In the genomic region with DNA sequence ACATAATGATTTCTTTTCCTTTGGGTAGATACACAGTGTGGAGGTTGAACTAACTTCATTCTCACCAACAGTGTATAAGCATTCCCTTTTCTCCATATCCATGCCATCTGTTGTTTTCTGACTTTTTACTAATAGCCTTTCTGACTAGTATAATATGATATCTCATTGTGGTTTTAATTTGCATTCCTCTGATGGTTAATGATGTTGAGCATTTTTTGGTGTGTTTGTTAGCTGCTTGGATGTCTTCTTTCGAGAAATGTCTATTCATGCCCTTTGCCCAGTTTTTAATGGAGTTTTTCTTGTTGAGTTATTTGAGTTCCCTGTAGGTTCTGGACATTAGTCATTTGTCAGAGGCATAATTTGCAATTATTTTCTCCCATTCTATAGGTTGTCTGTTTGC, we compare ENCODE assay signal across 23 cellular contexts. TPM values are rescaled to one million over a fixed set of nuclear protein-coding genes. Genes with fewer than 3 reads are reported as not detected.
"Had no signal": no experiment of that assay in that cellular context is flagged by ENCODE, and none has a peak within 500 bp of the region (broad histone marks: within the 10 kb centered on the region; RNA-seq: fewer than 3 reads in every experiment).

No MANE protein-coding gene starts in this region.

- H3K4me3 ChIP-seq: breast epithelium, esophagus squamous epithelium, heart right ventricle, left lung, lower lobe of right lung, tibial nerve had no signal

- H3K36me3 ChIP-seq: breast epithelium, esophagus squamous epithelium, heart right ventricle, left lung, lower lobe of right lung, tibial nerve had no signal

- H3K9me3 ChIP-seq: breast epithelium, esophagus squamous epithelium, left lung, lower lobe of right lung had no signal

- DNase-seq: activated B cell treated with CpG ODN at 0.5 μM for 24 hours; activated CD4-positive, alpha-beta T cell treated with anti-CD3 and anti-CD28 coated beads, Interleukin-2, amount 50 U/mL, for 1 hour; activated CD8-positive, alpha-beta T cell treated with anti-CD3 and anti-CD28 coated beads for 36 hours; activated naive CD8-positive, alpha-beta T cell treated with anti-CD3 and anti-CD28 coated beads, Interleukin-2, amount 50 U/mL, for 24 hours; activated T-cell treated with anti-CD3 and anti-CD28 coated beads, Interleukin-2, amount 50 U/mL, for 4 hours; amygdala; central memory CD4-positive, alpha-beta T cell; esophagus squamous epithelium; foreskin keratinocyte; heart right ventricle; left lung; lower lobe of right lung; mesenchymal stem cell; right cardiac atrium; stimulated activated CD4-positive, alpha-beta T cell treated with anti-CD3 and anti-CD28 coated beads, Interleukin-2, amount 100 ng/mL, for 48 hours; stimulated activated naive CD4-positive, alpha-beta T cell treated with Interleukin-2 at 50 U/mL for 16 hours had no signal

- H3K4me1 ChIP-seq: breast epithelium, left lung, lower lobe of right lung, tibial nerve had no signal

- ATAC-seq: activated CD8-positive, alpha-beta T cell treated with anti-CD3 and anti-CD28 coated beads for 36 hours; activated naive CD8-positive, alpha-beta T cell treated with anti-CD3 and anti-CD28 coated beads, Interleukin-2, amount 50 U/mL, for 24 hours; activated T-cell treated with anti-CD3 and anti-CD28 coated beads, Interleukin-2, amount 50 U/mL, for 4 hours; foreskin keratinocyte; heart right ventricle; left lung; lower lobe of right lung; natural killer cell treated with Interleukin-12 subunit alpha and Interleukin-12 subunit beta and Interleukin-15 and Interleukin-18, amount 100 ng/mL, for 72 hours; right cardiac atrium had no signal

- H3K27me3 ChIP-seq: breast epithelium, foreskin keratinocyte, tibial nerve had no signal

- H3K27ac ChIP-seq: breast epithelium, esophagus squamous epithelium, foreskin keratinocyte, heart right ventricle, left lung, lower lobe of right lung, tibial nerve had no signal

RNA-seq across cellular contexts. Expression of a gene that starts 59.8 kb away (rescaled TPM):
- total RNA-seq: activated B cell treated with CpG ODN at 0.5 μM for 24 hours; activated CD8-positive, alpha-beta T cell treated with anti-CD3 and anti-CD28 coated beads for 36 hours; activated T-cell treated with anti-CD3 and anti-CD28 coated beads, Interleukin-2, amount 50 U/mL, for 4 hours; activated T-helper 2 cell treated with anti-CD3 and anti-CD28 coated beads, Interferon-gamma antibody, Interleukin-2, Interleukin-4, amounts not matched to agents 10 μg/mL and 5 μg/mL and 100 μg/mL, durations not matched to agents 14 hours and 24 hours and 36 hours; breast epithelium; esophagus squamous epithelium; natural killer cell treated with Interleukin-12 subunit alpha and Interleukin-12 subunit beta and Interleukin-15 and Interleukin-18, amount 100 ng/mL, for 72 hours; omental fat pad; skeletal muscle tissue; tibial nerve; ureter had no signal
- polyA plus RNA-seq: right cardiac atrium had no signal
